ENCODE assay signal across 2 cellular contexts in the genomic region with DNA sequence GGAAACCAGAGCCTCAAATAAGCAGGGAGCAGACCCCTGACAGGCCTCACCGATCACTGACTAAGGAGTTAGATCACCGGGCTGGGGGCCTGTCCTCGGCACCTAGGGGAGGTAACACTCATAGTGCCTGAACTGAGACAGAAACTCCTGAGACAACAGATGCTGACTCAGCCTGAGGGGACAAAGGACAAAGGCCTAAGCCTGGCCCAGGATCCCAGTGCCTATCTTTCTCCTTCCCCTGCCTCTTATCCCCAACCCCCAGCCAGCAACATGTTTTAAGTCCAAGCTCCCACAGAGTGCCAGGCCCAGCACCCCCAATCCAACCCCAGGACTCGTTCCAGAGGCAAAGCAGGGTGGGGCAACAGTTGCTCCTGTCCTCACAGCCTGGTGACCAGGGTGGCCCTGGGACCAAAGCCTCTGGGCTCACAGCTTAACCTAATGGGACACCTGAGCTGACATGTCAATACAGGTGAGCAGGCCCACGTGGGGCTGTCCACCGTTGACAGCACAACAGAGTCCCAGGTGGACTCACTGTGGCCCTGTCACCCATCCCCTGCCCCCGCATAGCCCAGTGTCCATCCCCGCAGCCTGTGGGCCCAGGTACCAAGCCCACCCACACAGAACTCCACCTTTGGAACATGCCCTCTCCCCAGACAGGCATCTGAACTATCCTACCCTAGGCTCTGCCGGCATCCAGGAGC.
TF ChIP-seq lines count a peak whose summit lies in the region.

No MANE protein-coding gene starts in this region.

TF ChIP-seq in GM23338, 12 proteins besides CTCF, POLR2A, EP300 and RAD21 (continues in another document):
- TF ChIP-seq STAT1 (IDR thresholded peaks at IDR 0.05; ENCODE audit: unreplicated experiment) (no peak), POLR2AphosphoS5 (IDR thresholded peaks at IDR 0.05; ENCODE audit: low read depth) (no peak), EZH2phosphoT487 (IDR thresholded peaks at IDR 0.05; ENCODE audit: unreplicated experiment) (no peak), ZNF331 (CRISPR knock-in tag; IDR thresholded peaks at IDR 0.05; ENCODE audit: low read depth) (no peak), ZNF114 (CRISPR knock-in tag; IDR thresholded peaks at IDR 0.05) (no peak), REST (IDR thresholded peaks at IDR 0.05; ENCODE audit: unreplicated experiment) (no peak), JUNB (IDR thresholded peaks at IDR 0.05; ENCODE audit: unreplicated experiment) (no peak), EZH2 (IDR thresholded peaks at IDR 0.05; ENCODE audit: low read depth, unreplicated experiment) (no peak)
- TF ChIP-seq, protein P1, sequence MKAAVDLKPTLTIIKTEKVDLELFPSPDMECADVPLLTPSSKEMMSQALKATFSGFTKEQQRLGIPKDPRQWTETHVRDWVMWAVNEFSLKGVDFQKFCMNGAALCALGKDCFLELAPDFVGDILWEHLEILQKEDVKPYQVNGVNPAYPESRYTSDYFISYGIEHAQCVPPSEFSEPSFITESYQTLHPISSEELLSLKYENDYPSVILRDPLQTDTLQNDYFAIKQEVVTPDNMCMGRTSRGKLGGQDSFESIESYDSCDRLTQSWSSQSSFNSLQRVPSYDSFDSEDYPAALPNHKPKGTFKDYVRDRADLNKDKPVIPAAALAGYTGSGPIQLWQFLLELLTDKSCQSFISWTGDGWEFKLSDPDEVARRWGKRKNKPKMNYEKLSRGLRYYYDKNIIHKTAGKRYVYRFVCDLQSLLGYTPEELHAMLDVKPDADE (IDR thresholded peaks at IDR 0.05), result no peak

TF ChIP-seq in H1, 55 proteins besides CTCF, POLR2A, EP300 and RAD21:
- TF ChIP-seq GTF2F1 (IDR thresholded peaks at IDR 0.05; ENCODE audit: borderline replicate concordance, low read depth, low read length) (no peak), SIX5 (IDR thresholded peaks at IDR 0.05; ENCODE audit: low read depth, low read length) (no peak), RNF2 (IDR thresholded peaks at IDR 0.05; ENCODE audit: borderline replicate concordance, low read depth, low read length, missing control alignments, poor library complexity, severe bottlenecking) (no peak), CTBP2 (IDR thresholded peaks at IDR 0.05; ENCODE audit: borderline replicate concordance, insufficient read depth, insufficient read length, low read length) (no peak), MAX (IDR thresholded peaks at IDR 0.05) (no peak), PHF8 (conservative IDR thresholded peaks at IDR 0.05; ENCODE audit: low read depth, low read length) (no peak)
- TF ChIP-seq, protein P2, sequence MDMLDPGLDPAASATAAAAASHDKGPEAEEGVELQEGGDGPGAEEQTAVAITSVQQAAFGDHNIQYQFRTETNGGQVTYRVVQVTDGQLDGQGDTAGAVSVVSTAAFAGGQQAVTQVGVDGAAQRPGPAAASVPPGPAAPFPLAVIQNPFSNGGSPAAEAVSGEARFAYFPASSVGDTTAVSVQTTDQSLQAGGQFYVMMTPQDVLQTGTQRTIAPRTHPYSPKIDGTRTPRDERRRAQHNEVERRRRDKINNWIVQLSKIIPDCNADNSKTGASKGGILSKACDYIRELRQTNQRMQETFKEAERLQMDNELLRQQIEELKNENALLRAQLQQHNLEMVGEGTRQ (IDR thresholded peaks at IDR 0.05; ENCODE audit: low read length), result no peak
